Comparison of ENCODE assay signal across 14 cellular contexts in genomic region chr12:124437121-124437520, GRCh38.
DNase-seq lines count a peak whose midpoint lies in the region; ATAC-seq and TF ChIP-seq lines count a peak whose summit lies in the region.
"Had no signal": no experiment of that assay in that cellular context is flagged by ENCODE, and none has a peak within 500 bp of the region (broad histone marks: within the 10 kb centered on the region; RNA-seq: fewer than 3 reads in every experiment).

No MANE protein-coding gene starts in this region.

- TF ChIP-seq EP300 in gastroesophageal sphincter (IDR thresholded peaks at IDR 0.05): no peak

- H3K9me3 Mint-ChIP-seq in CD8-positive, alpha-beta T cell: no peaks in the 10 kb centered on the region
- H3K9me3 Mint-ChIP-seq: CD8-positive, alpha-beta memory T cell had no signal

- DNase-seq in left ventricle myocardium inferior: no peak
- no peak for DNase-seq in Right ventricle myocardium inferior (ENCODE audit: missing footprints)
- DNase-seq in psoas muscle: no peak
- DNase-seq in CD8-positive, alpha-beta T cell: no peak
- DNase-seq in D341Med (ENCODE audit: low spot score): no peak
- no peak for DNase-seq in T-helper 2 cell
- no peak for DNase-seq in COLO668 (lab: John Stamatoyannopoulos, UW; ENCODE audit: unreplicated experiment)
- DNase-seq: CD8-positive, alpha-beta memory T cell; DMS 273 treated with DMSO at 0.1 percent for 48 hours; Karpas-422; NCI-H1417; NCI-H2029 treated with DMSO at 0.1 percent for 48 hours; NCI-H510A treated with DMSO at 0.1 percent for 48 hours had no signal

- POLR2A ChIA-PET in CD8-positive, alpha-beta T cell (lab: Charles Lee): no interaction called here

- H3K4me3 ChIP-seq in left ventricle myocardium inferior (no peak overlapping the region), gastroesophageal sphincter (no peak overlapping the region), psoas muscle (no peak overlapping the region)
- no peak overlapping the region for H3K4me3 ChIP-seq in CD8-positive, alpha-beta T cell (ENCODE audit: low read depth, low read length)

- ATAC-seq in Right ventricle myocardium inferior (no peak), gastroesophageal sphincter (no peak), psoas muscle (no peak)
- no peak for ATAC-seq in CD8-positive, alpha-beta T cell

- H3K4me1 ChIP-seq in left ventricle myocardium inferior (peaks cover 73% of the 10 kb centered on the region), gastroesophageal sphincter (peaks cover 0 to 82% (median 12%) of the 10 kb centered on the region in 3 donors), psoas muscle (no peaks in the 10 kb centered on the region)
- H3K4me1 ChIP-seq in CD8-positive, alpha-beta T cell (ENCODE audit: insufficient read depth, low read length): no peaks in the 10 kb centered on the region

- H3K36me3 ChIP-seq in left ventricle myocardium inferior (peaks cover 11% of the 10 kb centered on the region), gastroesophageal sphincter (peaks cover 0 to 69% of the 10 kb centered on the region in 2 donors), psoas muscle (ENCODE audit: insufficient read depth in 1 of 2, low read depth in 1 of 2) (peaks cover 0 to 18% of the 10 kb centered on the region in 2 donors)
- H3K36me3 ChIP-seq in CD8-positive, alpha-beta T cell (ENCODE audit: insufficient read depth, low read length): no peaks in the 10 kb centered on the region

- CTCF ChIA-PET in CD8-positive, alpha-beta T cell (lab: Charles Lee): no interaction called here

- peak overlapping the region; percentile 46 for H3K27ac ChIP-seq in left ventricle myocardium inferior (replicated peaks)
- H3K27ac ChIP-seq in gastroesophageal sphincter: peak overlapping the region in 3 of 4 donors; percentile 53 to 71 (median 54)
- H3K27ac ChIP-seq in psoas muscle: peak overlapping the region; percentile 36
- H3K27ac ChIP-seq in CD8-positive, alpha-beta T cell (ENCODE audit: low read depth, low read length): no peak overlapping the region

- no peak for TF ChIP-seq POLR2A in gastroesophageal sphincter (IDR thresholded peaks at IDR 0.05)

- H3K4me1 Mint-ChIP-seq in CD8-positive, alpha-beta T cell (ENCODE audit: low read depth): peaks cover 5% of the 10 kb centered on the region

- TF ChIP-seq CTCF in left ventricle myocardium inferior (IDR thresholded peaks at IDR 0.05; ENCODE audit: borderline replicate concordance) (no peak), gastroesophageal sphincter (IDR thresholded peaks at IDR 0.05) (no peak), psoas muscle (IDR thresholded peaks at IDR 0.05) (no peak)
- no peak for TF ChIP-seq CTCF in CD8-positive, alpha-beta T cell (IDR thresholded peaks at IDR 0.05)

- intact Hi-C loops in left ventricle myocardium inferior (cut with micrococcal nuclease): no loop called here
- intact Hi-C loops in Right ventricle myocardium inferior (cut with DNase I): no loop called here
- intact Hi-C loops in psoas muscle (cut with DNase I): no loop called here
- intact Hi-C loops in CD8-positive, alpha-beta T cell (cut with DNase I, micrococcal nuclease): no loop called here

- no peaks in the 10 kb centered on the region for H3K27me3 ChIP-seq in left ventricle myocardium inferior (ENCODE audit: low read depth)
- H3K27me3 ChIP-seq in gastroesophageal sphincter: no peaks in the 10 kb centered on the region
- H3K27me3 ChIP-seq in psoas muscle (ENCODE audit: insufficient read depth in 3 of 3, low read length in 2 of 3): no peaks in the 10 kb centered on the region
- no peaks in the 10 kb centered on the region for H3K27me3 ChIP-seq in CD8-positive, alpha-beta T cell (ENCODE audit: insufficient read depth, low read length)

- no peaks in the 10 kb centered on the region for H3K9me3 ChIP-seq in left ventricle myocardium inferior (replicated peaks)
- no peaks in the 10 kb centered on the region for H3K9me3 ChIP-seq in gastroesophageal sphincter
- H3K9me3 ChIP-seq in psoas muscle: no peaks in the 10 kb centered on the region
- H3K9me3 ChIP-seq in CD8-positive, alpha-beta T cell (ENCODE audit: low read length): no peaks in the 10 kb centered on the region

- H3K27ac Mint-ChIP-seq in CD8-positive, alpha-beta T cell: no peak overlapping the region

- no peaks in the 10 kb centered on the region for H3K27me3 Mint-ChIP-seq in CD8-positive, alpha-beta T cell (ENCODE audit: low read depth)
- H3K27me3 Mint-ChIP-seq: CD8-positive, alpha-beta memory T cell had no signal

- peaks cover 39% of the 10 kb centered on the region for H3K36me3 Mint-ChIP-seq in CD8-positive, alpha-beta T cell

- no peak overlapping the region for H3K4me3 Mint-ChIP-seq in CD8-positive, alpha-beta T cell
- H3K4me3 Mint-ChIP-seq: CD8-positive, alpha-beta memory T cell had no signal

- WGBS in gastroesophageal sphincter (ENCODE audit: low coverage in 1 of 2), 2 donors: 68 to 93% methylated on average over 3 to 4 of the region's 7 CpGs
- whole genome bisulfite sequencing in psoas muscle, 3 donors: 53 to 65% (median 58%) methylated on average over 7 of the region's 7 CpGs
